ENCODE assay signal across 8 cellular contexts in the genomic region with DNA sequence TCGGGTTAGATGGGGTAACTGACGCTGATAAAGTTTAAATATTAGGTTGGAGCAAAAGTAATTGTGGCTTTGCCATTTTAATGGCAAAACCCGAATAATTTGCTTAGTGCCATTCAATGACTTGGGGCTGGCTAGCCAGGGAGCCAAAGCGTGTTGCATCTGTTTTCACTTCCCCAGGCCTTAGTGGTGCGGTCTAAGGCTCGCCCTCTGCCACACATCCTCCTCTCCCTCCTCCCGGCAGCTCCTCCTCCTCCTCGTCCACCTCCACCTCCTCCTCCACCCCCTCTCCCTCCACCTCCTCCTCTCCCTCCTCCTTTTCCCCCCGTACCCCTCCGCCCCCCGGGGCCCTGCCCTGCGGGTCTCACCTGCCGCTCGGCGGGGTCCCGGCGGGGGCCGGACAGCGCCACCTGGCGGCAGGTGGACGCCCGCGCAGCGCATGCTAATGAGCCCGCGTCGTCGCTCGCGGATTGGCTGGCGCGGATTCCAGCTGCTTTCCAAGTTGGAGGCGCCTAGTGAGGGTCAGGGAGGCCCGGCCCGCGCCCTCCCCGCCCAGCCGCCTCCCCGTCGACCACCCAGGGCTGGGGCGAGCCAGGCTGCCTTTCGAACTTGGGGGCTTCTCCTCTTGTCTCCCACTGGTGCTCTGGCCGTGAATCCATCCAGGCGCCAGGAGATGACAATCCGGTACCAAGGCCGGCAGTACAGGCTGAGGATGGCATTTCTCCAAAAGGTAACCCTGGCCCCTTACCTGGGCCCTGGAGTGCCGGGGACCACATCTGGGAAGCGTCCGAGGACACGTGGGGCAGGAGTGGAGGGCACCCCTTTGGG. TPM values are rescaled to one million over a fixed set of nuclear protein-coding genes. Genes with fewer than 3 reads are reported as not detected.
DNase-seq lines count a peak whose midpoint lies in the region; ATAC-seq and TF ChIP-seq lines count a peak whose summit lies in the region.

No MANE protein-coding gene starts in this region.

- H3K4me1 ChIP-seq in Peyer's patch, result peaks cover 0 to 6% (median 2%) of the 10 kb centered on the region in 4 donors

- TF ChIP-seq CTCF in Peyer's patch (IDR thresholded peaks at IDR 0.05) (peak; percentile 85 to 99 (median 96)), fibroblast of mammary gland (conservative IDR thresholded peaks at IDR 0.05; ENCODE audit: control insufficient read depth, insufficient read depth, low read depth, low read length) (peak; percentile 40), natural killer cell (IDR thresholded peaks at IDR 0.05) (peak; percentile 64)

- H3K27ac ChIP-seq in Peyer's patch, result peak overlapping the region; percentile 65 to 86 (median 73)

- H3K4me1 Mint-ChIP-seq in activated T-cell treated with anti-CD3 and anti-CD28 coated beads, Interleukin-2, amount 50 U/mL, for 72 hours (ENCODE audit: low read depth), result peaks cover 21% of the 10 kb centered on the region
- H3K4me1 Mint-ChIP-seq in natural killer cell, result peaks cover 19 to 22% of the 10 kb centered on the region in 2 donors

- no peaks in the 10 kb centered on the region for H3K9me3 ChIP-seq in Peyer's patch

- no peaks in the 10 kb centered on the region for H3K36me3 ChIP-seq in Peyer's patch

- intact Hi-C loops in natural killer cell (cut with micrococcal nuclease), result loop anchor here (1.0 to 5.0 kb wide), 5 partner anchors 23 to 182 kb away; a partner anchor contains a TSS

- H3K27me3 ChIP-seq in Peyer's patch, result no peaks in the 10 kb centered on the region

- no peak for TF ChIP-seq POLR2A in Peyer's patch (IDR thresholded peaks at IDR 0.05)

- no peaks in the 10 kb centered on the region for H3K27me3 Mint-ChIP-seq in activated T-cell treated with anti-CD3 and anti-CD28 coated beads, Interleukin-2, amount 50 U/mL, for 72 hours (ENCODE audit: low read depth)
- H3K27me3 Mint-ChIP-seq in natural killer cell (ENCODE audit: low read depth in 2 of 2), result no peaks in the 10 kb centered on the region

- H3K9me3 Mint-ChIP-seq in activated T-cell treated with anti-CD3 and anti-CD28 coated beads, Interleukin-2, amount 50 U/mL, for 72 hours, result no peaks in the 10 kb centered on the region
- H3K9me3 Mint-ChIP-seq in natural killer cell, result no peaks in the 10 kb centered on the region

- H3K4me3 Mint-ChIP-seq in activated T-cell treated with anti-CD3 and anti-CD28 coated beads, Interleukin-2, amount 50 U/mL, for 72 hours, result peak overlapping the region; percentile 85 to 89
- peak overlapping the region; percentile 87 for H3K4me3 Mint-ChIP-seq in natural killer cell

- H3K4me3 ChIP-seq in Jurkat, Clone E6-1 (ENCODE audit: low read length), result peak overlapping the region; percentile 59
- peak overlapping the region; percentile 47 to 62 (median 56) for H3K4me3 ChIP-seq in Peyer's patch
- H3K4me3 ChIP-seq in fibroblast of mammary gland (ENCODE audit: control insufficient read depth, low read depth, low read length), result peak overlapping the region; percentile 46

- ATAC-seq in GM21576 (IDR thresholded peaks at IDR 0.05; ENCODE audit: unreplicated experiment) (peak; percentile 69), natural killer cell (peak; percentile 81 to 94 (median 87))
- ATAC-seq in activated T-cell treated with anti-CD3 and anti-CD28 coated beads, Interleukin-2, amount 50 U/mL, for 72 hours (replicated peaks in 1 of 2), result peak; percentile 74 to 77

- no peaks in the 10 kb centered on the region for H3K36me3 Mint-ChIP-seq in activated T-cell treated with anti-CD3 and anti-CD28 coated beads, Interleukin-2, amount 50 U/mL, for 72 hours (ENCODE audit: insufficient read depth in 2 of 2)
- H3K36me3 Mint-ChIP-seq in natural killer cell, result no peaks in the 10 kb centered on the region

- H3K27ac Mint-ChIP-seq in activated T-cell treated with anti-CD3 and anti-CD28 coated beads, Interleukin-2, amount 50 U/mL, for 72 hours, result peak overlapping the region; percentile 74
- H3K27ac Mint-ChIP-seq in natural killer cell, result peak overlapping the region; percentile 93

- peak; percentile 85 for DNase-seq in DMS53 (lab: John Stamatoyannopoulos, UW)
- peak; percentile 69 for DNase-seq in Jurkat, Clone E6-1 (ENCODE audit: low read depth, low spot score)
- peak; percentile 76 to 93 (median 92) for DNase-seq in Peyer's patch
- peak; percentile 82 to 90 for DNase-seq in activated T-cell treated with anti-CD3 and anti-CD28 coated beads, Interleukin-2, amount 50 U/mL, for 72 hours
- DNase-seq in fibroblast of mammary gland (ENCODE audit: low read depth), result peak; percentile 74
- DNase-seq in natural killer cell, result peak; percentile 86
- DNase-seq in stimulated activated naive CD4-positive, alpha-beta T cell treated with Interleukin-2 at 50 U/mL for 16 hours (lab: John Stamatoyannopoulos, UW), result peak; percentile 65

RNA-seq across cellular contexts. Expression of a gene that starts 36.6 kb away (rescaled TPM):
- polyA plus RNA-seq in Jurkat, Clone E6-1 (2012; ENCODE audit: insufficient read depth, insufficient read length), result 8.3 TPM
- total RNA-seq in Peyer's patch (10 to 100 TPM in 1 of 4 donors, 1 to 10 TPM in 3; 4.0 to 25.6 (median 7.9) TPM), natural killer cell (10 to 100 TPM; 25.0 to 47.3 (median 37.2) TPM)
- 10 to 100 TPM in 1 of 2 donors, 1 to 10 TPM in 1; 5.8 to 16.6 TPM for total RNA-seq in activated T-cell treated with anti-CD3 and anti-CD28 coated beads, Interleukin-2, amount 50 U/mL, for 72 hours

RNA-seq across cellular contexts. Expression of a gene that starts 44.0 kb away (rescaled TPM):
- 31.5 TPM for polyA plus RNA-seq in Jurkat, Clone E6-1 (2012; ENCODE audit: insufficient read depth, insufficient read length)
- 10 to 100 TPM; 49.5 to 72.0 (median 63.6) TPM for total RNA-seq in Peyer's patch
- 10 to 100 TPM; 79.0 to 85.8 TPM for total RNA-seq in activated T-cell treated with anti-CD3 and anti-CD28 coated beads, Interleukin-2, amount 50 U/mL, for 72 hours
- 100 to 1,000 TPM; 151 to 165 (median 161) TPM for total RNA-seq in natural killer cell

Comparison
In these comparisons a context has a peak if more than half of its experiments do, and no peak if none do; other contexts are left out.
1. Peak in every context shown above with its lines: DNase-seq, ATAC-seq, H3K4me3 ChIP-seq and H3K27ac ChIP-seq.
2. CTCF ChIP-seq: peak in every context shown above with its lines; median percentile 96 in Peyer's patch; 64 in natural killer cell; 40 in fibroblast of mammary gland.